Comparison of ENCODE assay signal across 15 cellular contexts in genomic region chr10:133464582-133465031, GRCh38. TPM values are rescaled to one million over a fixed set of nuclear protein-coding genes. Genes with fewer than 3 reads are reported as not detected.
"Had no signal": no experiment of that assay in that cellular context is flagged by ENCODE, and none has a peak within 500 bp of the region (broad histone marks: within the 10 kb centered on the region; RNA-seq: fewer than 3 reads in every experiment).

No MANE protein-coding gene starts in this region.

- H3K27me3 Mint-ChIP-seq: stimulated activated memory B cell treated with anti-CD40 and anti-IgM and Interleukin-4, amounts not matched to agents 10 μg/mL and 1 μg/mL and 100 μg/mL, for 72 hours had no signal

- H3K4me1 Mint-ChIP-seq: activated naive CD4-positive, alpha-beta T cell treated with anti-CD3 and anti-CD28 coated beads, Interleukin-2, amount 50 U/mL, for 24 hours; nephron; stimulated activated memory B cell treated with anti-CD40 and anti-IgM and Interleukin-4, amounts not matched to agents 10 μg/mL and 1 μg/mL and 100 μg/mL, for 72 hours had no signal

- H3K9me3 ChIP-seq: adrenal gland, left lung, ovary, thyroid gland, vagina had no signal

- H3K4me2 ChIP-seq: hepatocyte had no signal

- H3K79me2 ChIP-seq: hepatocyte had no signal

- H3K27ac ChIP-seq: adrenal gland, hepatocyte, left lung, ovary, thyroid gland, vagina had no signal

- H3K27ac Mint-ChIP-seq: activated naive CD4-positive, alpha-beta T cell treated with anti-CD3 and anti-CD28 coated beads, Interleukin-2, amount 50 U/mL, for 24 hours; nephron; stimulated activated memory B cell treated with anti-CD40 and anti-IgM and Interleukin-4, amounts not matched to agents 10 μg/mL and 1 μg/mL and 100 μg/mL, for 72 hours had no signal

- H3K4me3 ChIP-seq: adrenal gland, hepatocyte, left lung, ovary, thyroid gland, vagina had no signal

- H3K27me3 ChIP-seq: adrenal gland, hepatocyte, ovary, thyroid gland, vagina had no signal

- H3K4me1 ChIP-seq: adrenal gland, left lung, thyroid gland, vagina had no signal

- H3K9me3 Mint-ChIP-seq: activated naive CD4-positive, alpha-beta T cell treated with anti-CD3 and anti-CD28 coated beads, Interleukin-2, amount 50 U/mL, for 24 hours; activated T-cell treated with anti-CD3 and anti-CD28 coated beads, Interleukin-2, amount 50 U/mL, for 4 hours had no signal

- ATAC-seq: activated T-cell treated with anti-CD3 and anti-CD28 coated beads, Interleukin-2, amount 50 U/mL, for 4 hours; left lung had no signal

- DNase-seq: activated CD4-positive, alpha-beta T cell treated with anti-CD3 and anti-CD28 coated beads for 48 hours; activated effector memory CD4-positive, alpha-beta T cell treated with Interleukin-2 at 50 U/mL for 16 hours; activated T-cell treated with anti-CD3 and anti-CD28 coated beads, Interleukin-2, amount 50 U/mL, for 4 hours; islet precursor cell; mesendoderm; T-helper 2 cell; thyroid gland had no signal

- H3K36me3 ChIP-seq: adrenal gland, ovary, thyroid gland, vagina had no signal

- H3K4me3 Mint-ChIP-seq: activated naive CD4-positive, alpha-beta T cell treated with anti-CD3 and anti-CD28 coated beads, Interleukin-2, amount 50 U/mL, for 24 hours; activated T-cell treated with anti-CD3 and anti-CD28 coated beads, Interleukin-2, amount 50 U/mL, for 4 hours; nephron; stimulated activated memory B cell treated with anti-CD40 and anti-IgM and Interleukin-4, amounts not matched to agents 10 μg/mL and 1 μg/mL and 100 μg/mL, for 72 hours had no signal

- H2AFZ ChIP-seq: hepatocyte had no signal

RNA-seq across cellular contexts. Expression of gene SPRN, which starts 40.2 kb away (rescaled TPM):
- total RNA-seq: activated T-cell treated with anti-CD3 and anti-CD28 coated beads, Interleukin-2, amount 50 U/mL, for 4 hours; vagina had no signal
